Comparison of ENCODE assay signal across 28 cellular contexts in genomic region chr9:79778581-79778980, GRCh38.
"Had no signal": no experiment of that assay in that cellular context is flagged by ENCODE, and none has a peak within 500 bp of the region (broad histone marks: within the 10 kb centered on the region; RNA-seq: fewer than 3 reads in every experiment).

No MANE protein-coding gene starts in this region.

- DNase-seq: stimulated activated CD4-positive, alpha-beta T cell treated with anti-CD3 and anti-CD28 coated beads, Interleukin-1b, Interleukin-23, amount 100 ng/mL, for 48 hours; stimulated activated CD4-positive, alpha-beta T cell treated with anti-CD3 and anti-CD28 coated beads, Interleukin-2, amount 100 ng/mL, for 24 hours; stimulated activated CD4-positive, alpha-beta T cell treated with anti-CD3 and anti-CD28 coated beads, Interleukin-2, amount 100 ng/mL, for 48 hours; stimulated activated CD4-positive, alpha-beta T cell treated with anti-CD3 and anti-CD28 coated beads, Interleukin-4, amount 100 ng/mL, for 1 hour; stimulated activated CD4-positive, alpha-beta T cell treated with anti-CD3 and anti-CD28 coated beads, Interleukin-4, amount 100 ng/mL, for 24 hours; stimulated activated CD4-positive, alpha-beta T cell treated with anti-CD3 and anti-CD28 coated beads, Interleukin-4, amount 100 ng/mL, for 4 hours; stimulated activated CD8-positive, alpha-beta memory T cell treated with anti-CD3 and anti-CD28 coated beads, Interleukin-4, amount 100 ng/mL, for 48 hours; stimulated activated naive B cell treated with anti-CD40 and anti-IgM and Interleukin-4, amounts not matched to agents 10 μg/mL and 1 μg/mL and 100 μg/mL, for 72 hours; stimulated activated naive CD4-positive, alpha-beta T cell; stimulated activated naive CD4-positive, alpha-beta T cell treated with Interleukin-2 at 50 U/mL for 16 hours; stimulated activated naive CD8-positive, alpha-beta T cell treated with anti-CD3 and anti-CD28 coated beads, Interleukin-15, amount 100 ng/mL, for 72 hours; stimulated activated naive CD8-positive, alpha-beta T cell treated with anti-CD3 and anti-CD28 coated beads, Interleukin-15, Interleukin-2, amounts not matched to agents 100 U/mL and 50 U/mL, for 24 hours; stomach; substantia nigra; testis; thyroid gland; tibial artery; transverse colon; upper lobe of left lung; upper lobe of right lung; uterus had no signal

- H3K9me3 ChIP-seq: stomach, suprapubic skin, testis, thoracic aorta, thyroid gland, tibial artery, tibial nerve, transverse colon, upper lobe of left lung, upper lobe of right lung, uterus, vagina had no signal

- H3K27me3 ChIP-seq: stomach, suprapubic skin, testis, thyroid gland, tibial artery, tibial nerve, transverse colon, upper lobe of left lung, upper lobe of right lung, uterus, vagina had no signal

- H3K36me3 ChIP-seq: stomach, suprapubic skin, thoracic aorta, thyroid gland, tibial artery, tibial nerve, transverse colon, upper lobe of left lung, upper lobe of right lung, uterus, vagina had no signal

- H3K27ac ChIP-seq: stomach, suprapubic skin, testis, thoracic aorta, thyroid gland, tibial artery, tibial nerve, transverse colon, upper lobe of left lung, upper lobe of right lung, uterus, vagina had no signal

- ATAC-seq: stimulated activated effector memory CD8-positive, alpha-beta T cell treated with anti-CD3 and anti-CD28 coated beads, Interleukin-12 subunit alpha, Interleukin-12 subunit beta, amount 100 ng/mL, for 72 hours; stimulated activated memory B cell treated with anti-CD40 and anti-IgM and Interleukin-4, amounts not matched to agents 10 μg/mL and 1 μg/mL and 100 μg/mL, for 72 hours; stimulated activated naive B cell treated with anti-CD40 and anti-IgM and Interleukin-4, amounts not matched to agents 10 μg/mL and 1 μg/mL and 100 μg/mL, for 72 hours; stimulated activated naive CD8-positive, alpha-beta T cell treated with anti-CD3 and anti-CD28 coated beads, Interleukin-15, amount 100 ng/mL, for 72 hours; stimulated activated naive CD8-positive, alpha-beta T cell treated with anti-CD3 and anti-CD28 coated beads, Interleukin-15, Interleukin-2, amounts not matched to agents 100 U/mL and 50 U/mL, for 24 hours; upper lobe of right lung had no signal

- H3K4me1 ChIP-seq: stomach, suprapubic skin, testis, thyroid gland, tibial artery, tibial nerve, transverse colon, upper lobe of left lung, upper lobe of right lung, uterus, vagina had no signal

- H3K4me3 ChIP-seq: stomach, suprapubic skin, testis, thoracic aorta, thyroid gland, tibial artery, tibial nerve, transverse colon, upper lobe of left lung, upper lobe of right lung, uterus, vagina had no signal

- H3K36me3 Mint-ChIP-seq: stimulated activated effector memory CD8-positive, alpha-beta T cell treated with anti-CD3 and anti-CD28 coated beads, Interleukin-12 subunit alpha, Interleukin-12 subunit beta, amount 100 ng/mL, for 72 hours; stimulated activated memory B cell treated with anti-CD40 and anti-IgM and Interleukin-4, amounts not matched to agents 10 μg/mL and 1 μg/mL and 100 μg/mL, for 72 hours; stimulated activated naive B cell treated with anti-CD40 and anti-IgM and Interleukin-4, amounts not matched to agents 10 μg/mL and 1 μg/mL and 100 μg/mL, for 72 hours had no signal

- H3K27ac Mint-ChIP-seq: stimulated activated effector memory CD8-positive, alpha-beta T cell treated with anti-CD3 and anti-CD28 coated beads, Interleukin-12 subunit alpha, Interleukin-12 subunit beta, amount 100 ng/mL, for 72 hours; stimulated activated memory B cell treated with anti-CD40 and anti-IgM and Interleukin-4, amounts not matched to agents 10 μg/mL and 1 μg/mL and 100 μg/mL, for 72 hours; stimulated activated naive B cell treated with anti-CD40 and anti-IgM and Interleukin-4, amounts not matched to agents 10 μg/mL and 1 μg/mL and 100 μg/mL, for 72 hours; stimulated activated naive CD8-positive, alpha-beta T cell treated with anti-CD3 and anti-CD28 coated beads, Interleukin-15, amount 100 ng/mL, for 72 hours; stimulated activated naive CD8-positive, alpha-beta T cell treated with anti-CD3 and anti-CD28 coated beads, Interleukin-15, Interleukin-2, amounts not matched to agents 100 ng/mL and 50 ng/mL, for 24 hours had no signal

- H3K4me1 Mint-ChIP-seq: stimulated activated effector memory CD8-positive, alpha-beta T cell treated with anti-CD3 and anti-CD28 coated beads, Interleukin-12 subunit alpha, Interleukin-12 subunit beta, amount 100 ng/mL, for 72 hours; stimulated activated memory B cell treated with anti-CD40 and anti-IgM and Interleukin-4, amounts not matched to agents 10 μg/mL and 1 μg/mL and 100 μg/mL, for 72 hours; stimulated activated naive B cell treated with anti-CD40 and anti-IgM and Interleukin-4, amounts not matched to agents 10 μg/mL and 1 μg/mL and 100 μg/mL, for 72 hours; stimulated activated naive CD8-positive, alpha-beta T cell treated with anti-CD3 and anti-CD28 coated beads, Interleukin-15, amount 100 ng/mL, for 72 hours had no signal

- H3K9me3 Mint-ChIP-seq: stimulated activated effector memory CD8-positive, alpha-beta T cell treated with anti-CD3 and anti-CD28 coated beads, Interleukin-12 subunit alpha, Interleukin-12 subunit beta, amount 100 ng/mL, for 72 hours; stimulated activated memory B cell treated with anti-CD40 and anti-IgM and Interleukin-4, amounts not matched to agents 10 μg/mL and 1 μg/mL and 100 μg/mL, for 72 hours; stimulated activated naive CD8-positive, alpha-beta T cell treated with anti-CD3 and anti-CD28 coated beads, Interleukin-15, Interleukin-2, amounts not matched to agents 100 ng/mL and 50 ng/mL, for 24 hours had no signal

- H3K4me3 Mint-ChIP-seq: stimulated activated effector memory CD8-positive, alpha-beta T cell treated with anti-CD3 and anti-CD28 coated beads, Interleukin-12 subunit alpha, Interleukin-12 subunit beta, amount 100 ng/mL, for 72 hours; stimulated activated memory B cell treated with anti-CD40 and anti-IgM and Interleukin-4, amounts not matched to agents 10 μg/mL and 1 μg/mL and 100 μg/mL, for 72 hours; stimulated activated naive B cell treated with anti-CD40 and anti-IgM and Interleukin-4, amounts not matched to agents 10 μg/mL and 1 μg/mL and 100 μg/mL, for 72 hours; stimulated activated naive CD8-positive, alpha-beta T cell treated with anti-CD3 and anti-CD28 coated beads, Interleukin-15, amount 100 ng/mL, for 72 hours; stimulated activated naive CD8-positive, alpha-beta T cell treated with anti-CD3 and anti-CD28 coated beads, Interleukin-15, Interleukin-2, amounts not matched to agents 100 ng/mL and 50 ng/mL, for 24 hours had no signal

- H3K27me3 Mint-ChIP-seq: stimulated activated memory B cell treated with anti-CD40 and anti-IgM and Interleukin-4, amounts not matched to agents 10 μg/mL and 1 μg/mL and 100 μg/mL, for 72 hours; stimulated activated naive B cell treated with anti-CD40 and anti-IgM and Interleukin-4, amounts not matched to agents 10 μg/mL and 1 μg/mL and 100 μg/mL, for 72 hours; stimulated activated naive CD8-positive, alpha-beta T cell treated with anti-CD3 and anti-CD28 coated beads, Interleukin-15, amount 100 ng/mL, for 72 hours; stimulated activated naive CD8-positive, alpha-beta T cell treated with anti-CD3 and anti-CD28 coated beads, Interleukin-15, Interleukin-2, amounts not matched to agents 100 ng/mL and 50 ng/mL, for 24 hours had no signal
